7 cellular contexts compared by ENCODE assay signal in genomic region chr19:58387338-58388174, GRCh38. TPM values are rescaled to one million over a fixed set of nuclear protein-coding genes. Genes with fewer than 3 reads are reported as not detected.
DNase-seq lines count a peak whose midpoint lies in the region; ATAC-seq and TF ChIP-seq lines count a peak whose summit lies in the region.

No MANE protein-coding gene starts in this region.

- H3K27me3 ChIP-seq in HAP-1 (ENCODE audit: low read depth) (no peaks in the 10 kb centered on the region), esophagus muscularis mucosa (no peaks in the 10 kb centered on the region), psoas muscle (ENCODE audit: insufficient read depth in 3 of 3, low read length in 2 of 3) (no peaks in the 10 kb centered on the region)

- H3K4me1 ChIP-seq in HAP-1, result peaks cover 16% of the 10 kb centered on the region
- peaks cover 31 to 54% (median 47%) of the 10 kb centered on the region in 4 donors for H3K4me1 ChIP-seq in esophagus muscularis mucosa
- H3K4me1 ChIP-seq in psoas muscle, result peaks cover 30% of the 10 kb centered on the region

- TF ChIP-seq EP300 in esophagus muscularis mucosa (IDR thresholded peaks at IDR 0.05), result no peak

- no peak for DNase-seq in HAP-1 (ENCODE audit: low spot score in 2 of 2)
- DNase-seq in RKO (ENCODE audit: low spot score), result peak; percentile 78
- no peak for DNase-seq in esophagus muscularis mucosa (ENCODE audit: extremely low spot score)
- no peak for DNase-seq in psoas muscle
- DNase-seq in ureter (ENCODE audit: low spot score), result no peak

- H3K36me3 ChIP-seq in HAP-1 (replicated peaks) (peaks cover 55% of the 10 kb centered on the region), esophagus muscularis mucosa (peaks cover 27 to 47% (median 35%) of the 10 kb centered on the region in 4 donors), psoas muscle (ENCODE audit: insufficient read depth in 1 of 2, low read depth in 1 of 2) (peaks cover 3 to 41% of the 10 kb centered on the region in 2 donors)

- peak overlapping the region; percentile 95 to 99 (median 98) for H3K27ac ChIP-seq in esophagus muscularis mucosa (replicated peaks in 1 of 4)
- peak overlapping the region; percentile 96 for H3K27ac ChIP-seq in psoas muscle

- 9% methylated on average over 38 of the region's 39 CpGs for WGBS in esophagus muscularis mucosa
- WGBS in psoas muscle, 3 donors, result 5 to 7% (median 6%) methylated on average over 39 of the region's 39 CpGs

- peak overlapping the region; percentile 92 for H3K4me3 ChIP-seq in HAP-1
- H3K4me3 ChIP-seq in esophagus muscularis mucosa, result peak overlapping the region; percentile 75 to 87 (median 80)
- H3K4me3 ChIP-seq in psoas muscle, result peak overlapping the region; percentile 91

- TF ChIP-seq POLR2A in esophagus muscularis mucosa (IDR thresholded peaks at IDR 0.05; ENCODE audit: low read depth), result no peak

- intact Hi-C loops in esophagus muscularis mucosa (cut with DNase I), result no loop called here
- intact Hi-C loops in psoas muscle (cut with DNase I), result no loop called here

- ATAC-seq in psoas muscle (peak in 2 of 4 donors; percentile 4 to 22), HG02623 (IDR thresholded peaks at IDR 0.05; ENCODE audit: unreplicated experiment) (no peak), HG03135 (IDR thresholded peaks at IDR 0.05; ENCODE audit: unreplicated experiment) (no peak)

- no peak for TF ChIP-seq CTCF in esophagus muscularis mucosa (IDR thresholded peaks at IDR 0.05)
- no peak for TF ChIP-seq CTCF in psoas muscle (IDR thresholded peaks at IDR 0.05)

- in situ Hi-C loops in HAP-1 (cut with MboI; ENCODE audit: low sequenced_read_pairs), result no loop called here

- no peaks in the 10 kb centered on the region for H3K9me3 ChIP-seq in HAP-1
- H3K9me3 ChIP-seq in esophagus muscularis mucosa, result no peaks in the 10 kb centered on the region
- H3K9me3 ChIP-seq in psoas muscle, result no peaks in the 10 kb centered on the region

RNA-seq across cellular contexts. Expression of gene RPS5, which starts 0.5 kb away (rescaled TPM):
- total RNA-seq in esophagus muscularis mucosa (1,000 to 10,000 TPM; 1,137 to 2,200 (median 1,582) TPM), psoas muscle (100 to 1,000 TPM; 513 to 839 (median 740) TPM), ureter (1,165 TPM)
- 1,000 to 10,000 TPM; 1,118 to 2,384 (median 1,312) TPM for polyA plus RNA-seq in psoas muscle

RNA-seq across cellular contexts. Expression of gene ZNF837, which starts 6.7 kb away (rescaled TPM):
- 1 to 10 TPM; 1.5 to 3.7 (median 2.1) TPM for total RNA-seq in esophagus muscularis mucosa
- under 1 TPM; 0.10 to 0.34 (median 0.20) TPM for total RNA-seq in psoas muscle
- under 1 TPM; 0.08 to 0.33 (median 0.24) TPM for polyA plus RNA-seq in psoas muscle
- total RNA-seq in ureter, result 3.6 TPM

RNA-seq across cellular contexts. Expression of gene RNF225, which starts 7.9 kb away (rescaled TPM):
- total RNA-seq in esophagus muscularis mucosa (not detected), psoas muscle (not detected), ureter (1.8 TPM)
- not detected for polyA plus RNA-seq in psoas muscle

RNA-seq across cellular contexts. Expression of gene ZNF584, which starts 20.9 kb away (rescaled TPM):
- total RNA-seq in esophagus muscularis mucosa, result 10 to 100 TPM; 11.6 to 24.2 (median 18.9) TPM
- 10 to 100 TPM in 3 of 4 donors, 1 to 10 TPM in 1; 9.5 to 16.2 (median 13.3) TPM for total RNA-seq in psoas muscle
- polyA plus RNA-seq in psoas muscle, result 10 to 100 TPM in 2 of 3 donors, 1 to 10 TPM in 1; 8.7 to 23.8 (median 11.6) TPM
- total RNA-seq in ureter, result 11.5 TPM

RNA-seq across cellular contexts. Expression of gene ZNF497, which starts 25.0 kb away (rescaled TPM):
- total RNA-seq in esophagus muscularis mucosa (1 to 10 TPM in 1 of 4 donors, under 1 TPM in 3; 0.42 to 1.1 (median 0.92) TPM), psoas muscle (under 1 TPM; 0.08 to 0.30 (median 0.18) TPM), ureter (1.6 TPM)
- polyA plus RNA-seq in psoas muscle, result under 1 TPM; 0.13 to 0.43 (median 0.30) TPM
